19 cellular contexts compared by ENCODE assay signal in the genomic region with DNA sequence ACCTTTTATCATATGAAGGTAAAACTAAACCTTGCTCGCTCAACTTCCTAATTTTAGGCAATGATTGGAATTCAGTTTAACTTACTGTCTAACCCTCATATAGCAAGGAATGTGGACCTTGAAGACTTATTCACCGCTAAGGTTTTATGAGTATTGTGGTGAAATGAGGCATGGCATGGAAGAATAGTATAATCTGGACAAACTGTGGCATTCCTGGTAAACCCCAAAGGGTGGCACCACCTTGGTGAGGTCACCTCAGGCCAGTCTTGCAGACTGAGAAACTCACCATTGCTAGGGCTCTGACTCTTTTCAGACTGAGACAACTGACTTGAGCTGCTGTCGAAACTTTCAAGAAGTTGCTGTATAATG. TPM values are rescaled to one million over a fixed set of nuclear protein-coding genes. Genes with fewer than 3 reads are reported as not detected.
A peak's percentile ranks its signal among the peaks of the same experiment; 100 is the strongest.
DNase-seq lines count a peak whose midpoint lies in the region; ATAC-seq, FAIRE-seq and TF ChIP-seq lines count a peak whose summit lies in the region.
"Had no signal": no experiment of that assay in that cellular context is flagged by ENCODE, and none has a peak within 500 bp of the region (broad histone marks: within the 10 kb centered on the region; RNA-seq: fewer than 3 reads in every experiment).

No MANE protein-coding gene starts in this region.

- H3K27ac Mint-ChIP-seq in T-helper 2 cell treated with Interferon-gamma antibody and Interleukin-4, amounts not matched to agents 5 μg/mL and 100 μg/mL, for 36 hours = no peak overlapping the region
- H3K27ac Mint-ChIP-seq: activated CD4-positive, alpha-beta memory T cell treated with anti-CD3 and anti-CD28 coated beads for 36 hours; B cell had no signal

- no peak for FAIRE-seq in bronchial epithelial cell (lab: Jason Lieb, UNC)
- FAIRE-seq: TTC549 had no signal

- H4K91ac ChIP-seq in mesenchymal stem cell (ENCODE audit: low read length) = no peak overlapping the region

- no peaks in the 10 kb centered on the region for H3K36me3 ChIP-seq in bronchial epithelial cell (ENCODE audit: control insufficient read depth, insufficient read depth, low read length)
- no peaks in the 10 kb centered on the region for H3K36me3 ChIP-seq in mesenchymal stem cell (ENCODE audit: control insufficient read depth in 1 of 2, insufficient read depth in 2 of 2, low read depth in 1 of 2, low read length in 2 of 2)
- no peaks in the 10 kb centered on the region for H3K36me3 ChIP-seq in heart left ventricle
- H3K36me3 ChIP-seq: uterus had no signal

- H2BK5ac ChIP-seq in mesenchymal stem cell (ENCODE audit: low read depth, low read length, poor library complexity, severe bottlenecking) = no peak overlapping the region

- H3K18ac ChIP-seq in mesenchymal stem cell (ENCODE audit: low read depth in 1 of 2, low read length in 2 of 2) = peak overlapping the region in 1 of 2 experiments; percentile 24

- H2AFZ ChIP-seq in mesenchymal stem cell (ENCODE audit: low read depth, low read length) = no peak overlapping the region

- peak overlapping the region; percentile 82 for H3K27ac ChIP-seq in mesenchymal stem cell (ENCODE audit: low read length, poor library complexity, severe bottlenecking)
- no peak overlapping the region for H3K27ac ChIP-seq in heart left ventricle
- H3K27ac ChIP-seq: coronary artery, psoas muscle, uterus had no signal

- H3K23ac ChIP-seq in mesenchymal stem cell (ENCODE audit: low read length in 2 of 2) = no peak overlapping the region

- intact Hi-C loops in heart left ventricle (cut with DNase I) = no loop called here

- ATAC-seq in heart left ventricle (no peak), GM21515 (IDR thresholded peaks at IDR 0.05; ENCODE audit: unreplicated experiment) (no peak)
- ATAC-seq: psoas muscle had no signal

- no peaks in the 10 kb centered on the region for H3K27me3 Mint-ChIP-seq in T-helper 2 cell treated with Interferon-gamma antibody and Interleukin-4, amounts not matched to agents 5 μg/mL and 100 μg/mL, for 36 hours (ENCODE audit: low read depth)
- H3K27me3 Mint-ChIP-seq: activated CD4-positive, alpha-beta memory T cell treated with anti-CD3 and anti-CD28 coated beads for 36 hours; B cell had no signal

- TF ChIP-seq POLR2A in heart left ventricle (IDR thresholded peaks at IDR 0.05) = no peak

- no peak overlapping the region for H2BK120ac ChIP-seq in mesenchymal stem cell (ENCODE audit: low read depth, low read length)

- H3K79me1 ChIP-seq in mesenchymal stem cell (replicated peaks; ENCODE audit: low read length, poor library complexity, severe bottlenecking) = no peaks in the 10 kb centered on the region

- H3K4me1 ChIP-seq in mesenchymal stem cell (ENCODE audit: control insufficient read depth, insufficient read depth, low read depth, low read length) = peaks cover 1% of the 10 kb centered on the region
- H3K4me1 ChIP-seq in heart left ventricle = no peaks in the 10 kb centered on the region
- H3K4me1 ChIP-seq: uterus had no signal

- H2BK15ac ChIP-seq in mesenchymal stem cell (ENCODE audit: low read depth, poor library complexity, severe bottlenecking) = no peak overlapping the region

- H3K9me3 Mint-ChIP-seq in T-helper 2 cell treated with Interferon-gamma antibody and Interleukin-4, amounts not matched to agents 5 μg/mL and 100 μg/mL, for 36 hours = no peaks in the 10 kb centered on the region
- H3K9me3 Mint-ChIP-seq: activated CD4-positive, alpha-beta memory T cell treated with anti-CD3 and anti-CD28 coated beads for 36 hours had no signal

- H3K27me3 ChIP-seq in bronchial epithelial cell (ENCODE audit: control insufficient read depth, insufficient read depth, low read length) (no peaks in the 10 kb centered on the region), mesenchymal stem cell (ENCODE audit: control insufficient read depth in 1 of 2, insufficient read depth in 1 of 2, low read length in 2 of 2) (no peaks in the 10 kb centered on the region), heart left ventricle (no peaks in the 10 kb centered on the region)
- H3K27me3 ChIP-seq: uterus had no signal

- H4K8ac ChIP-seq in mesenchymal stem cell (ENCODE audit: low read length) = no peak overlapping the region

- no peaks in the 10 kb centered on the region for H3K4me1 Mint-ChIP-seq in T-helper 2 cell treated with Interferon-gamma antibody and Interleukin-4, amounts not matched to agents 5 μg/mL and 100 μg/mL, for 36 hours (ENCODE audit: low read depth)

- DNase-seq in Daoy (ENCODE audit: low read depth) (peak; percentile 41), LoVo (ENCODE audit: low spot score) (peak; percentile 55), bronchial epithelial cell (ENCODE audit: low read depth) (peak; percentile 81), mesenchymal stem cell (no peak), heart left ventricle (no peak)
- DNase-seq in activated CD8-positive, alpha-beta memory T cell treated with anti-CD3 and anti-CD28 coated beads, Interleukin-2, amount 50 U/mL, for 48 hours = no peak
- no peak for DNase-seq in T-helper 2 cell treated with Interferon-gamma antibody and Interleukin-4, amounts not matched to agents 5 μg/mL and 100 μg/mL, for 36 hours (ENCODE audit: low spot score)
- DNase-seq: activated CD4-positive, alpha-beta memory T cell treated with anti-CD3 and anti-CD28 coated beads for 36 hours; amniotic stem cell; DMS 273 treated with DMSO at 0.1 percent for 48 hours; NCI-H146; NCI-H226; psoas muscle; stimulated activated naive CD4-positive, alpha-beta T cell treated with Interleukin-2 at 50 U/mL for 16 hours; uterus had no signal

- no peak overlapping the region for H3K9ac ChIP-seq in mesenchymal stem cell (ENCODE audit: low read length)

- no peak overlapping the region for H3K4me2 ChIP-seq in mesenchymal stem cell (ENCODE audit: low read length, poor library complexity, severe bottlenecking)

- no peaks in the 10 kb centered on the region for H3K36me3 Mint-ChIP-seq in T-helper 2 cell treated with Interferon-gamma antibody and Interleukin-4, amounts not matched to agents 5 μg/mL and 100 μg/mL, for 36 hours (ENCODE audit: low read depth)
- H3K36me3 Mint-ChIP-seq: activated CD4-positive, alpha-beta memory T cell treated with anti-CD3 and anti-CD28 coated beads for 36 hours had no signal

- TF ChIP-seq CTCF in bronchial epithelial cell (IDR thresholded peaks at IDR 0.05; ENCODE audit: insufficient read depth, low read length, severe bottlenecking) (no peak), heart left ventricle (IDR thresholded peaks at IDR 0.05) (no peak)

- no peak overlapping the region for H3K14ac ChIP-seq in mesenchymal stem cell (ENCODE audit: low read length in 2 of 2)

- no peak overlapping the region for H3K4me3 ChIP-seq in bronchial epithelial cell (ENCODE audit: low read depth, low read length)
- H3K4me3 ChIP-seq in mesenchymal stem cell (ENCODE audit: insufficient read depth in 1 of 2, low read depth in 1 of 2, low read length in 2 of 2) = no peak overlapping the region
- H3K4me3 ChIP-seq in heart left ventricle = no peak overlapping the region
- H3K4me3 ChIP-seq: coronary artery, psoas muscle, uterus had no signal

- no peak overlapping the region for H3K4me3 Mint-ChIP-seq in T-helper 2 cell treated with Interferon-gamma antibody and Interleukin-4, amounts not matched to agents 5 μg/mL and 100 μg/mL, for 36 hours
- H3K4me3 Mint-ChIP-seq: activated CD4-positive, alpha-beta memory T cell treated with anti-CD3 and anti-CD28 coated beads for 36 hours; B cell had no signal

- no peak overlapping the region for H2AK5ac ChIP-seq in mesenchymal stem cell (ENCODE audit: low read length, severe bottlenecking)

- no peak overlapping the region for H3K4ac ChIP-seq in mesenchymal stem cell (ENCODE audit: low read depth in 1 of 2, low read length in 2 of 2)

- no peak overlapping the region for H2BK12ac ChIP-seq in mesenchymal stem cell (ENCODE audit: low read length in 2 of 2)

- H3K9me3 ChIP-seq in mesenchymal stem cell (ENCODE audit: control insufficient read depth, low read length) (no peaks in the 10 kb centered on the region), heart left ventricle (no peaks in the 10 kb centered on the region)
- H3K9me3 ChIP-seq: psoas muscle, uterus had no signal

- 100% methylated on average over 1 of the region's 3 CpGs for WGBS in mesenchymal stem cell
- 93 to 96% (median 95%) methylated on average over 3 of the region's 3 CpGs for WGBS in heart left ventricle, 4 donors

RNA-seq across cellular contexts. Expression of a gene that starts 51.1 kb away (rescaled TPM):
- total RNA-seq in Daoy (2014; rRNA removed; shearing (Covaris generic)) = 19.9 and 23.6 TPM in 2 replicates
- 125 and 132 TPM in 2 replicates for total RNA-seq in bronchial epithelial cell
- 26.8 TPM for polyA plus RNA-seq in mesenchymal stem cell (2013, experiment 1 of 2)
- polyA plus RNA-seq in mesenchymal stem cell (2013, experiment 2 of 2) = 26.1 TPM
- 10 to 100 TPM; 17.3 to 34.2 (median 18.5) TPM for total RNA-seq in heart left ventricle
- polyA plus RNA-seq in heart left ventricle = 10 to 100 TPM in 1 of 2 donors, 1 to 10 TPM in 1; 5.2 to 13.8 TPM

Comparison
In these comparisons a context has a peak if more than half of its experiments do, and no peak if none do; other contexts are left out.
1. DNase-seq: peak in Daoy (single experiment), LoVo (single experiment) and bronchial epithelial cell (single experiment); none in mesenchymal stem cell (single experiment), activated CD8-positive, alpha-beta memory T cell treated with anti-CD3 and anti-CD28 coated beads, Interleukin-2, amount 50 U/mL, for 48 hours (single experiment), heart left ventricle (0 of 5) and T-helper 2 cell treated with Interferon-gamma antibody and Interleukin-4, amounts not matched to agents 5 μg/mL and 100 μg/mL, for 36 hours (single experiment).